8 cellular contexts compared by ENCODE assay signal in genomic region chr15:22980189-22981136, GRCh38. TPM values are rescaled to one million over a fixed set of nuclear protein-coding genes. Genes with fewer than 3 reads are reported as not detected.
DNase-seq lines count a peak whose midpoint lies in the region; ATAC-seq and TF ChIP-seq lines count a peak whose summit lies in the region.

Gene CYFIP1, minus strand, starts transcription at chr15:22980368. Its CDS starts 33,083 bp downstream, at chr15:22947285.

- H3K9me3 ChIP-seq in A673 (ENCODE audit: low read depth, low read length, poor library complexity, severe bottlenecking), result no peaks in the 10 kb centered on the region
- H3K9me3 ChIP-seq in naive thymus-derived CD4-positive, alpha-beta T cell (ENCODE audit: control insufficient read depth in 2 of 3, low read length in 3 of 3), result no peaks in the 10 kb centered on the region

- H3K9me3 Mint-ChIP-seq in activated T-cell treated with anti-CD3 and anti-CD28 coated beads, Interleukin-2, amount 50 U/mL, for 72 hours, result no peaks in the 10 kb centered on the region
- H3K9me3 Mint-ChIP-seq in naive thymus-derived CD4-positive, alpha-beta T cell, result peaks cover 0 to 2% (median 0%) of the 10 kb centered on the region in 11 donors

- CTCF ChIA-PET in A673 (lab: Charles Lee), result no interaction called here
- CTCF ChIA-PET in naive thymus-derived CD4-positive, alpha-beta T cell (lab: Charles Lee), result no interaction called here

- BruUV-seq in A673 (replicated peaks; lab: Mats Ljungman, UMichigan), result no TSS peak

- peak; percentile 73 for ATAC-seq in HG02852 (IDR thresholded peaks at IDR 0.05; ENCODE audit: unreplicated experiment)
- ATAC-seq in activated T-cell treated with anti-CD3 and anti-CD28 coated beads, Interleukin-2, amount 50 U/mL, for 72 hours (replicated peaks in 1 of 2), result peak; percentile 45 to 72
- ATAC-seq in naive thymus-derived CD4-positive, alpha-beta T cell, result peak; percentile 67

- peaks cover 13% of the 10 kb centered on the region for H3K4me1 Mint-ChIP-seq in activated T-cell treated with anti-CD3 and anti-CD28 coated beads, Interleukin-2, amount 50 U/mL, for 72 hours (ENCODE audit: low read depth)
- peaks cover 9 to 20% (median 15%) of the 10 kb centered on the region in 7 donors for H3K4me1 Mint-ChIP-seq in naive thymus-derived CD4-positive, alpha-beta T cell

- no peaks in the 10 kb centered on the region for H3K27me3 ChIP-seq in A673 (replicated peaks; ENCODE audit: insufficient read depth, low read depth, low read length, poor library complexity)
- peaks cover 0 to 5% of the 10 kb centered on the region in 2 donors for H3K27me3 ChIP-seq in naive thymus-derived CD4-positive, alpha-beta T cell (ENCODE audit: control insufficient read depth in 2 of 2, insufficient read depth in 2 of 2, low read length in 2 of 2)

- H3K4me1 ChIP-seq in A673 (ENCODE audit: insufficient read depth, low read length, poor library complexity, severe bottlenecking), result no peaks in the 10 kb centered on the region
- H3K4me1 ChIP-seq in naive thymus-derived CD4-positive, alpha-beta T cell (ENCODE audit: control insufficient read depth in 2 of 2, insufficient read depth in 2 of 2, low read length in 2 of 2), result no peaks in the 10 kb centered on the region

- H3K27ac ChIP-seq in A673 (ENCODE audit: low read depth, low read length, poor library complexity, severe bottlenecking), result peak within 1 kb of the TSS; percentile 76
- no peak within 1 kb of the TSS for H3K27ac ChIP-seq in naive thymus-derived CD4-positive, alpha-beta T cell (ENCODE audit: low read depth, low read length)

- peaks cover 16% of the 10 kb centered on the region for H3K27me3 Mint-ChIP-seq in activated T-cell treated with anti-CD3 and anti-CD28 coated beads, Interleukin-2, amount 50 U/mL, for 72 hours (ENCODE audit: low read depth)
- peaks cover 16 to 28% (median 20%) of the 10 kb centered on the region in 5 donors for H3K27me3 Mint-ChIP-seq in naive thymus-derived CD4-positive, alpha-beta T cell

- H3K4me3 ChIP-seq in A673 (ENCODE audit: low read depth, low read length, poor library complexity, severe bottlenecking) (peak within 1 kb of the TSS; percentile 81), GM12864 (ENCODE audit: low read depth, low read length) (peak within 1 kb of the TSS; percentile 79)
- peak within 1 kb of the TSS; percentile 54 for H3K4me3 ChIP-seq in naive thymus-derived CD4-positive, alpha-beta T cell (ENCODE audit: low read length)

- DNase-seq in A673 (ENCODE audit: low spot score) (peak; percentile 86), GM12864 (ENCODE audit: low read depth) (no peak), NCI-H226 (peak; percentile 64), fibroblast of the conjunctiva (ENCODE audit: low read depth) (peak; percentile 67), ureter (ENCODE audit: low spot score) (peak; percentile 89)
- DNase-seq in activated T-cell treated with anti-CD3 and anti-CD28 coated beads, Interleukin-2, amount 50 U/mL, for 72 hours, result peak; percentile 30 to 52
- peak in 3 of 9 donors; percentile 8 to 64 (median 9) for DNase-seq in naive thymus-derived CD4-positive, alpha-beta T cell

- no peak for TF ChIP-seq CTCF in A673 (conservative IDR thresholded peaks at IDR 0.05; ENCODE audit: low read depth, low read length)
- no peak for TF ChIP-seq CTCF in GM12864 (IDR thresholded peaks at IDR 0.05; ENCODE audit: low read depth, low read length, missing control alignments)

- H3K36me3 ChIP-seq in A673 (ENCODE audit: insufficient read depth, low read length, poor library complexity, severe bottlenecking), result no peaks in the 10 kb centered on the region
- H3K36me3 ChIP-seq in naive thymus-derived CD4-positive, alpha-beta T cell (ENCODE audit: control insufficient read depth in 2 of 3, insufficient read depth in 3 of 3, low read length in 3 of 3), result no peaks in the 10 kb centered on the region

- intact Hi-C loops in A673 (cut with micrococcal nuclease; ENCODE audit: unreplicated experiment), result no loop called here
- intact Hi-C loops in naive thymus-derived CD4-positive, alpha-beta T cell (cut with micrococcal nuclease), result no loop called here

- H3K36me3 Mint-ChIP-seq in activated T-cell treated with anti-CD3 and anti-CD28 coated beads, Interleukin-2, amount 50 U/mL, for 72 hours (ENCODE audit: insufficient read depth in 2 of 2), result no peaks in the 10 kb centered on the region
- peaks cover 0 to 4% (median 4%) of the 10 kb centered on the region in 5 donors for H3K36me3 Mint-ChIP-seq in naive thymus-derived CD4-positive, alpha-beta T cell

- POLR2A ChIA-PET in A673 (lab: Charles Lee; ENCODE audit: low non-redundant PET), result no interaction called here
- POLR2A ChIA-PET in naive thymus-derived CD4-positive, alpha-beta T cell (lab: Charles Lee), result interaction anchor here (0.6 kb wide), 1 partner anchor 12 kb away, joined by 3 read pairs; no protein-coding TSS in a partner anchor

- no peak within 1 kb of the TSS for H3K27ac Mint-ChIP-seq in activated T-cell treated with anti-CD3 and anti-CD28 coated beads, Interleukin-2, amount 50 U/mL, for 72 hours
- no peak within 1 kb of the TSS for H3K27ac Mint-ChIP-seq in naive thymus-derived CD4-positive, alpha-beta T cell

- peak within 1 kb of the TSS; percentile 86 to 90 for H3K4me3 Mint-ChIP-seq in activated T-cell treated with anti-CD3 and anti-CD28 coated beads, Interleukin-2, amount 50 U/mL, for 72 hours
- peak within 1 kb of the TSS; percentile 81 to 98 (median 89) for H3K4me3 Mint-ChIP-seq in naive thymus-derived CD4-positive, alpha-beta T cell

RNA-seq across cellular contexts. Expression of gene CYFIP1, which starts in this region (rescaled TPM):
- total RNA-seq in A673 (2021), result 112 and 128 TPM in 2 replicates
- 10 to 100 TPM; 13.5 to 19.2 TPM for total RNA-seq in activated T-cell treated with anti-CD3 and anti-CD28 coated beads, Interleukin-2, amount 50 U/mL, for 72 hours
- total RNA-seq in naive thymus-derived CD4-positive, alpha-beta T cell, result 10 to 100 TPM in 4 of 5 experiments, 1 to 10 TPM in 1; 3.8 to 37.8 (median 10.4) TPM
- under 1 TPM; 0.40 to 0.95 TPM for polyA plus RNA-seq in naive thymus-derived CD4-positive, alpha-beta T cell
- 129 TPM for total RNA-seq in ureter
